9 cellular contexts compared by ENCODE assay signal in genomic region chr5:179763215-179763945, GRCh38. TPM values are rescaled to one million over a fixed set of nuclear protein-coding genes. Genes with fewer than 3 reads are reported as not detected.
A peak's percentile ranks its signal among the peaks of the same experiment; 100 is the strongest.
DNase-seq lines count a peak whose midpoint lies in the region; ATAC-seq and TF ChIP-seq lines count a peak whose summit lies in the region.
"Had no signal": no experiment of that assay in that cellular context is flagged by ENCODE, and none has a peak within 500 bp of the region (broad histone marks: within the 10 kb centered on the region; RNA-seq: fewer than 3 reads in every experiment).

No MANE protein-coding gene starts in this region.

- no peaks in the 10 kb centered on the region for H3K27me3 Mint-ChIP-seq in CD4-positive, alpha-beta memory T cell
- H3K27me3 Mint-ChIP-seq in WTC11 (ENCODE audit: low read depth), result no peaks in the 10 kb centered on the region
- H3K27me3 Mint-ChIP-seq: activated naive CD4-positive, alpha-beta T cell treated with anti-CD3 and anti-CD28 coated beads, Interleukin-2, amount 50 U/mL, for 24 hours had no signal

- no peak overlapping the region for H2BK120ac ChIP-seq in mesendoderm (ENCODE audit: low read depth, low read length)

- peak overlapping the region in 5 of 7 donors; percentile 24 to 60 (median 50) for H3K27ac Mint-ChIP-seq in CD4-positive, alpha-beta memory T cell
- H3K27ac Mint-ChIP-seq in WTC11, result peak overlapping the region; percentile 86
- H3K27ac Mint-ChIP-seq: activated naive CD4-positive, alpha-beta T cell treated with anti-CD3 and anti-CD28 coated beads, Interleukin-2, amount 50 U/mL, for 24 hours had no signal

- CTCF ChIA-PET in CD4-positive, alpha-beta memory T cell (lab: Charles Lee; ENCODE audit: partially characterized antibody), result interaction anchor here (0.7 to 5.7 kb wide), 32 partner anchors 8 to 329 kb away, joined by 3 to 53 read pairs (median 4); partner anchors contain the start of genes LTC4S, MAML1, RNF130 and TBC1D9B
- CTCF ChIA-PET in WTC11 (lab: Charles Lee), result interaction anchor here (0.6 to 2.8 kb wide), 36 partner anchors 8 to 332 kb away, joined by 3 to 39 read pairs (median 4); partner anchors contain the start of genes HNRNPH1, LTC4S and MAML1

- ATAC-seq in WTC11 (peak; percentile 82), GM19035 (IDR thresholded peaks at IDR 0.05; ENCODE audit: unreplicated experiment) (no peak)

- H3K9me3 Mint-ChIP-seq in CD4-positive, alpha-beta memory T cell, result no peaks in the 10 kb centered on the region
- H3K9me3 Mint-ChIP-seq in WTC11, result no peaks in the 10 kb centered on the region
- H3K9me3 Mint-ChIP-seq: activated naive CD4-positive, alpha-beta T cell treated with anti-CD3 and anti-CD28 coated beads, Interleukin-2, amount 50 U/mL, for 24 hours had no signal

- H3K56ac ChIP-seq in mesendoderm (ENCODE audit: low read length), result peak overlapping the region; percentile 39

- peak overlapping the region; percentile 53 for H3K18ac ChIP-seq in mesendoderm (ENCODE audit: low read length)

- H3K36me3 ChIP-seq in CD4-positive, alpha-beta memory T cell (ENCODE audit: insufficient read depth, low read length), result peaks cover 22% of the 10 kb centered on the region
- peaks cover 25% of the 10 kb centered on the region for H3K36me3 ChIP-seq in effector memory CD4-positive, alpha-beta T cell (ENCODE audit: control insufficient read depth, insufficient read depth, low read length)
- H3K36me3 ChIP-seq in mesendoderm (ENCODE audit: control insufficient read depth, insufficient read depth, low read length), result peaks cover 5% of the 10 kb centered on the region

- peaks cover 35 to 69% (median 48%) of the 10 kb centered on the region in 4 donors for H3K4me1 Mint-ChIP-seq in CD4-positive, alpha-beta memory T cell
- peaks cover 41% of the 10 kb centered on the region for H3K4me1 Mint-ChIP-seq in WTC11

- no peak overlapping the region for H2BK5ac ChIP-seq in mesendoderm (ENCODE audit: low read length)

- no peaks in the 10 kb centered on the region for H3K27me3 ChIP-seq in CD4-positive, alpha-beta memory T cell (ENCODE audit: insufficient read depth, low read length)
- H3K27me3 ChIP-seq in effector memory CD4-positive, alpha-beta T cell (replicated peaks; ENCODE audit: control insufficient read depth, insufficient read depth, low read length, poor library complexity, severe bottlenecking), result no peaks in the 10 kb centered on the region
- H3K27me3 ChIP-seq in mesendoderm (ENCODE audit: insufficient read depth, low read length, poor library complexity), result no peaks in the 10 kb centered on the region

- H3K36me3 Mint-ChIP-seq in CD4-positive, alpha-beta memory T cell, result peaks cover 16 to 33% of the 10 kb centered on the region in 2 donors
- H3K36me3 Mint-ChIP-seq in WTC11, result peaks cover 24% of the 10 kb centered on the region

- peaks cover 42% of the 10 kb centered on the region for H3K79me2 ChIP-seq in mesendoderm (ENCODE audit: control insufficient read depth, insufficient read depth, low read length)

- no peak overlapping the region for H4K5ac ChIP-seq in mesendoderm (ENCODE audit: low read length)

- H3K27ac ChIP-seq in CD4-positive, alpha-beta memory T cell (ENCODE audit: low read depth, low read length), result no peak overlapping the region
- no peak overlapping the region for H3K27ac ChIP-seq in effector memory CD4-positive, alpha-beta T cell (ENCODE audit: insufficient read depth, low read length, poor library complexity, severe bottlenecking)
- H3K27ac ChIP-seq in mesendoderm (ENCODE audit: low read depth, low read length), result no peak overlapping the region

- peaks cover 28% of the 10 kb centered on the region for H3K79me1 ChIP-seq in mesendoderm (ENCODE audit: low read length)

- no peak overlapping the region for H2AK5ac ChIP-seq in mesendoderm (ENCODE audit: low read length)

- no peak overlapping the region for H4K8ac ChIP-seq in mesendoderm (ENCODE audit: low read depth, low read length)

- no peak overlapping the region for H3K4me2 ChIP-seq in mesendoderm (ENCODE audit: low read length)

- TF ChIP-seq CTCF in GM20000 (IDR thresholded peaks at IDR 0.05; ENCODE audit: extremely low read depth, missing control alignments), result peak; percentile 93
- peak; percentile 64 for TF ChIP-seq CTCF in WTC11 (IDR thresholded peaks at IDR 0.05)

- peak; percentile 42 to 70 (median 51) for DNase-seq in CD4-positive, alpha-beta memory T cell
- DNase-seq in GM20000 (ENCODE audit: low spot score), result peak; percentile 76
- peak; percentile 48 for DNase-seq in NCI-H1105 treated with DMSO at 0.1 percent for 48 hours (lab: John Stamatoyannopoulos, UW)
- peak; percentile 63 for DNase-seq in WTC11 (ENCODE audit: low spot score)
- DNase-seq in effector memory CD4-positive, alpha-beta T cell, result peak; percentile 19 to 40 (median 21)
- DNase-seq in mesendoderm, result peak; percentile 91
- DNase-seq in stimulated activated CD8-positive, alpha-beta memory T cell treated with anti-CD3 and anti-CD28 coated beads, Interleukin-4, amount 100 ng/mL, for 48 hours, result peak; percentile 57

- intact Hi-C loops in CD4-positive, alpha-beta memory T cell (cut with micrococcal nuclease), result loop anchor here (1.0 kb wide), 4 partner anchors 33 to 327 kb away; partner anchors contain the start of gene MRNIP

- H3K9me3 ChIP-seq in CD4-positive, alpha-beta memory T cell (ENCODE audit: control insufficient read depth in 1 of 2, low read length in 2 of 2), result no peaks in the 10 kb centered on the region
- H3K9me3 ChIP-seq in effector memory CD4-positive, alpha-beta T cell (ENCODE audit: control insufficient read depth, low read length), result no peaks in the 10 kb centered on the region

- H3K4me3 Mint-ChIP-seq in CD4-positive, alpha-beta memory T cell, result no peak overlapping the region
- H3K4me3 Mint-ChIP-seq in WTC11, result no peak overlapping the region
- H3K4me3 Mint-ChIP-seq: activated naive CD4-positive, alpha-beta T cell treated with anti-CD3 and anti-CD28 coated beads, Interleukin-2, amount 50 U/mL, for 24 hours had no signal

- H3K4me3 ChIP-seq in CD4-positive, alpha-beta memory T cell (ENCODE audit: low read length in 2 of 2), result no peak overlapping the region
- H3K4me3 ChIP-seq in effector memory CD4-positive, alpha-beta T cell (ENCODE audit: insufficient read depth, low read depth, low read length, poor library complexity, severe bottlenecking), result no peak overlapping the region
- H3K4me3 ChIP-seq in mesendoderm (ENCODE audit: low read length), result no peak overlapping the region

- H3K4me1 ChIP-seq in CD4-positive, alpha-beta memory T cell (ENCODE audit: insufficient read depth, low read length), result peaks cover 48% of the 10 kb centered on the region
- H3K4me1 ChIP-seq in effector memory CD4-positive, alpha-beta T cell (ENCODE audit: control insufficient read depth, insufficient read depth, low read length, poor library complexity, severe bottlenecking), result peaks cover 7% of the 10 kb centered on the region
- no peaks in the 10 kb centered on the region for H3K4me1 ChIP-seq in mesendoderm (ENCODE audit: control insufficient read depth, low read depth, low read length)

- no peak overlapping the region for H2BK15ac ChIP-seq in mesendoderm (replicated peaks; ENCODE audit: low read depth)

- peak overlapping the region; percentile 30 for H3K23ac ChIP-seq in mesendoderm (ENCODE audit: low read length)

- no peak overlapping the region for H3K9ac ChIP-seq in mesendoderm (ENCODE audit: low read length)

- WGBS in mesendoderm (ENCODE audit: extremely low coverage, insufficient coverage, low lambda C conversion rate), result no CpG with 5 or more reads among the region's 10 CpGs

- H3K4ac ChIP-seq in mesendoderm (ENCODE audit: low read depth, low read length), result no peak overlapping the region

- POLR2A ChIA-PET in CD4-positive, alpha-beta memory T cell (lab: Charles Lee; ENCODE audit: partially characterized antibody), result interaction anchor here (0.6 to 3.3 kb wide), 12 partner anchors 8 to 145 kb away, joined by 3 to 18 read pairs (median 4); partner anchors contain the start of genes HNRNPH1, LTC4S, MAML1 and TBC1D9B
- POLR2A ChIA-PET in WTC11 (lab: Charles Lee), result interaction anchor here (0.6 kb wide), 1 partner anchor 19 kb away, joined by 5 read pairs; no protein-coding TSS in a partner anchor

TF ChIP-seq in WTC11, 78 proteins besides CTCF, POLR2A, EP300 and RAD21:
- TF ChIP-seq NR3C1 (CRISPR knock-in tag; conservative IDR thresholded peaks at IDR 0.05; ENCODE audit: low read depth) (no peak), ZNF121 (CRISPR knock-in tag; IDR thresholded peaks at IDR 0.05) (no peak), CDX4 (CRISPR knock-in tag; IDR thresholded peaks at IDR 0.05; ENCODE audit: borderline replicate concordance) (no peak), SP1 (CRISPR knock-in tag; conservative IDR thresholded peaks at IDR 0.05) (no peak), ELF4 (CRISPR knock-in tag; IDR thresholded peaks at IDR 0.05; ENCODE audit: low read depth) (no peak), ZNF232 (CRISPR knock-in tag; IDR thresholded peaks at IDR 0.05) (no peak)

RNA-seq across cellular contexts. Expression of gene LTC4S, which starts 30.4 kb away (rescaled TPM):
- total RNA-seq in CD4-positive, alpha-beta memory T cell, result 1 to 10 TPM; 5.1 to 8.1 TPM
- 1 to 10 TPM; 4.2 to 9.4 TPM for polyA plus RNA-seq in CD4-positive, alpha-beta memory T cell
- 2.6 to 4.5 TPM (median 3.0 TPM) in 3 replicates for total RNA-seq in WTC11 (2021)
- 0.45 TPM for polyA plus RNA-seq in mesendoderm (2013, experiment 1 of 2)
- 0.42 TPM for polyA plus RNA-seq in mesendoderm (2013, experiment 2 of 2)

RNA-seq across cellular contexts. Expression of gene MAML1, which starts 30.8 kb away (rescaled TPM):
- total RNA-seq in CD4-positive, alpha-beta memory T cell, result 10 to 100 TPM; 52.4 to 56.5 TPM
- polyA plus RNA-seq in CD4-positive, alpha-beta memory T cell, result 10 to 100 TPM in 1 of 2 donors, 1 to 10 TPM in 1; 1.5 to 10.9 TPM
- total RNA-seq in WTC11 (2021), result 40.5 to 42.2 TPM (median 42.2 TPM) in 3 replicates
- polyA plus RNA-seq in mesendoderm (2013, experiment 1 of 2), result 34.7 TPM
- 36.0 TPM for polyA plus RNA-seq in mesendoderm (2013, experiment 2 of 2)

RNA-seq across cellular contexts. Expression of gene MGAT4B, which starts 43.3 kb away (rescaled TPM):
- 100 to 1,000 TPM; 119 to 121 TPM for total RNA-seq in CD4-positive, alpha-beta memory T cell
- polyA plus RNA-seq in CD4-positive, alpha-beta memory T cell, result 10 to 100 TPM in 1 of 2 donors, 1 to 10 TPM in 1; 8.3 to 24.3 TPM
- 127 to 151 TPM (median 135 TPM) in 3 replicates for total RNA-seq in WTC11 (2021)
- polyA plus RNA-seq in mesendoderm (2013, experiment 1 of 2), result 35.2 TPM
- 37.9 TPM for polyA plus RNA-seq in mesendoderm (2013, experiment 2 of 2)

RNA-seq across cellular contexts. Expression of gene SQSTM1, which starts 57.3 kb away (rescaled TPM):
- total RNA-seq in CD4-positive, alpha-beta memory T cell, result 100 to 1,000 TPM; 300 to 303 TPM
- polyA plus RNA-seq in CD4-positive, alpha-beta memory T cell, result 100 to 1,000 TPM; 188 to 212 TPM
- total RNA-seq in WTC11 (2021), result 78.5 to 95.2 TPM (median 86.5 TPM) in 3 replicates
- 52.0 TPM for polyA plus RNA-seq in mesendoderm (2013, experiment 1 of 2)
- polyA plus RNA-seq in mesendoderm (2013, experiment 2 of 2), result 62.0 TPM

Comparison
In these comparisons a context has a peak if more than half of its experiments do, and no peak if none do; other contexts are left out.
1. DNase-seq: peak in every context shown above with its lines; median percentile 91 in mesendoderm; 76 in GM20000; 63 in WTC11; 57 in stimulated activated CD8-positive, alpha-beta memory T cell treated with anti-CD3 and anti-CD28 coated beads, Interleukin-4, amount 100 ng/mL, for 48 hours; 51 in CD4-positive, alpha-beta memory T cell; 48 in NCI-H1105 treated with DMSO at 0.1 percent for 48 hours; 21 in effector memory CD4-positive, alpha-beta T cell.